ENCODE assay signal across 14 cellular contexts in the genomic region with DNA sequence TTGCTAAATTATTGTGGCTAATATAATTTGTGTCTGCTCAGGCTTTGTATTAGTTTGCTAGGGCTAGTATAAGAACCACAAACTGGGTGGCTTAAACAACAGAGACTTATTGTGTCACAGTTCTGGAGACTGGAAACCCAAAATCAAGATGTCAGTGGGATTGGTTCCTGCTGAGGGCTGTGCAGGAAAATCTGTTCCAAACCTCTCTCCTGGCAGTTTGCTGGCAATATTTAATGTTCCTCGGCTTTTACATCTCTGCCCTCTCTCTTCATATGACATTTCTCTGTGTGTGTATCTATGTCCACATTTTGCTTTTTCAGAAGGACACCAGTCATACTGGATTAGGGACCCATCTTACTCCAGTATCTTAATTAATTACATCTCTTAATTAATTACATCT.
DNase-seq lines count a peak whose midpoint lies in the region; ATAC-seq and TF ChIP-seq lines count a peak whose summit lies in the region.
"Had no signal": no experiment of that assay in that cellular context is flagged by ENCODE, and none has a peak within 500 bp of the region (broad histone marks: within the 10 kb centered on the region; RNA-seq: fewer than 3 reads in every experiment).

No MANE protein-coding gene starts in this region.

- H3K4me2 ChIP-seq in neural cell (ENCODE audit: low read length) = no peak overlapping the region
- H3K4me2 ChIP-seq: PC-9 had no signal

- peak; percentile 19 for DNase-seq in activated CD4-positive, alpha-beta T cell treated with anti-CD3 and anti-CD28 coated beads, Interleukin-2, amount 10 ng/mL, durations not matched to agents 24 days and 14 days
- DNase-seq in activated CD4-positive, alpha-beta T cell treated with anti-CD3 and anti-CD28 coated beads for 4 hours = no peak
- DNase-seq in cerebellar cortex (ENCODE audit: low spot score) (peak; percentile 93), tibial artery (no peak), NCI-H1930 (lab: John Stamatoyannopoulos, UW) (no peak)
- DNase-seq: CD8-positive, alpha-beta T cell; NCI-H1436 treated with DMSO at 0.1 percent for 48 hours; NCI-H345; PC-9 had no signal

- H3K27ac ChIP-seq in neural cell (ENCODE audit: low read length) (peak overlapping the region; percentile 13), tibial artery (peak overlapping the region; percentile 77 to 81)
- H3K27ac ChIP-seq: 22Rv1, PC-9 had no signal

- no peak for TF ChIP-seq RAD21 in neural cell (conservative IDR thresholded peaks at IDR 0.05)

- H3K36me3 ChIP-seq in neural cell (ENCODE audit: insufficient read depth, low read length) (no peaks in the 10 kb centered on the region), tibial artery (no peaks in the 10 kb centered on the region)

- no peaks in the 10 kb centered on the region for H4K20me1 ChIP-seq in neural cell (ENCODE audit: insufficient read depth)

- no peak overlapping the region for H3K4me3 Mint-ChIP-seq in activated CD4-positive, alpha-beta T cell treated with anti-CD3 and anti-CD28 coated beads, Interleukin-2, amount 10 ng/mL, durations not matched to agents 24 days and 14 days
- H3K4me3 Mint-ChIP-seq: CD8-positive, alpha-beta T cell had no signal

- peaks cover 0 to 37% (median 26%) of the 10 kb centered on the region in 4 donors for H3K4me1 ChIP-seq in tibial artery

- H3K27me3 ChIP-seq in neural cell (ENCODE audit: insufficient read depth, low read depth, low read length) (no peaks in the 10 kb centered on the region), tibial artery (no peaks in the 10 kb centered on the region)

- H3F3A ChIP-seq in neural cell (ENCODE audit: insufficient read depth, low read length, poor library complexity, severe bottlenecking) = no peaks in the 10 kb centered on the region

- no peaks in the 10 kb centered on the region for H3K79me2 ChIP-seq in neural cell (replicated peaks; ENCODE audit: insufficient read depth, low read length)

- TF ChIP-seq CTCF in neural cell (IDR thresholded peaks at IDR 0.05; ENCODE audit: poor library complexity, severe bottlenecking) = no peak
- no peak for TF ChIP-seq CTCF in tibial artery (IDR thresholded peaks at IDR 0.05)

- no peak overlapping the region for H3K27ac Mint-ChIP-seq in activated CD4-positive, alpha-beta T cell treated with anti-CD3 and anti-CD28 coated beads, Interleukin-2, amount 10 ng/mL, durations not matched to agents 24 days and 14 days
- H3K27ac Mint-ChIP-seq: CD8-positive, alpha-beta T cell had no signal

- no peak overlapping the region for H3K9ac ChIP-seq in neural cell (ENCODE audit: low read length)

- no peaks in the 10 kb centered on the region for H3K9me3 ChIP-seq in neural cell (ENCODE audit: low read length)
- no peaks in the 10 kb centered on the region for H3K9me3 ChIP-seq in tibial artery

- no peaks in the 10 kb centered on the region for H3K36me3 Mint-ChIP-seq in activated CD4-positive, alpha-beta T cell treated with anti-CD3 and anti-CD28 coated beads, Interleukin-2, amount 10 ng/mL, durations not matched to agents 24 days and 14 days (ENCODE audit: low read depth)
- H3K36me3 Mint-ChIP-seq: CD8-positive, alpha-beta T cell had no signal

- no peak for TF ChIP-seq EP300 in neural cell (conservative IDR thresholded peaks at IDR 0.05; ENCODE audit: poor library complexity, severe bottlenecking)

- ATAC-seq in HG02610 (IDR thresholded peaks at IDR 0.05; ENCODE audit: unreplicated experiment) (no peak), HG03457 (IDR thresholded peaks at IDR 0.05; ENCODE audit: unreplicated experiment) (no peak)
- ATAC-seq: CD8-positive, alpha-beta T cell; K562 had no signal

- H3K4me3 ChIP-seq in neural cell (ENCODE audit: low read length) (no peak overlapping the region), tibial artery (no peak overlapping the region)
- H3K4me3 ChIP-seq: K562, PC-9 had no signal

- no peaks in the 10 kb centered on the region for H3K4me1 Mint-ChIP-seq in activated CD4-positive, alpha-beta T cell treated with anti-CD3 and anti-CD28 coated beads, Interleukin-2, amount 10 ng/mL, durations not matched to agents 24 days and 14 days

- no peak overlapping the region for H2AFZ ChIP-seq in neural cell (ENCODE audit: low read depth, low read length)
- H2AFZ ChIP-seq: PC-9 had no signal

- H3K9me2 ChIP-seq in neural cell (ENCODE audit: insufficient read depth, low read length) = no peaks in the 10 kb centered on the region

- H3K27me3 Mint-ChIP-seq in activated CD4-positive, alpha-beta T cell treated with anti-CD3 and anti-CD28 coated beads, Interleukin-2, amount 10 ng/mL, durations not matched to agents 24 days and 14 days = no peaks in the 10 kb centered on the region

- H3K9me3 Mint-ChIP-seq in activated CD4-positive, alpha-beta T cell treated with anti-CD3 and anti-CD28 coated beads, Interleukin-2, amount 10 ng/mL, durations not matched to agents 24 days and 14 days = peaks cover 5% of the 10 kb centered on the region
- H3K9me3 Mint-ChIP-seq: CD8-positive, alpha-beta T cell had no signal

- intact Hi-C loops in activated CD4-positive, alpha-beta T cell treated with anti-CD3 and anti-CD28 coated beads, Interleukin-2, amount 10 ng/mL, durations not matched to agents 24 days and 14 days (cut with micrococcal nuclease) = no loop called here
- intact Hi-C loops in tibial artery (cut with DNase I; ENCODE audit: low total_unique reads) = loop anchor here (10.0 kb wide), 1 partner anchor 109 kb away; no protein-coding TSS in a partner anchor

TF ChIP-seq in neural cell, 6 proteins besides CTCF, POLR2A, EP300 and RAD21:
- no peak for TF ChIP-seq POLR2AphosphoS5 (IDR thresholded peaks at IDR 0.05)

Comparison
In these comparisons a context has a peak if more than half of its experiments do, and no peak if none do; other contexts are left out.
1. DNase-seq: peak in activated CD4-positive, alpha-beta T cell treated with anti-CD3 and anti-CD28 coated beads, Interleukin-2, amount 10 ng/mL, durations not matched to agents 24 days and 14 days (single experiment) and cerebellar cortex (single experiment); none in activated CD4-positive, alpha-beta T cell treated with anti-CD3 and anti-CD28 coated beads for 4 hours (0 of 2), tibial artery (0 of 2) and NCI-H1930 (0 of 2).